In the genomic region with DNA sequence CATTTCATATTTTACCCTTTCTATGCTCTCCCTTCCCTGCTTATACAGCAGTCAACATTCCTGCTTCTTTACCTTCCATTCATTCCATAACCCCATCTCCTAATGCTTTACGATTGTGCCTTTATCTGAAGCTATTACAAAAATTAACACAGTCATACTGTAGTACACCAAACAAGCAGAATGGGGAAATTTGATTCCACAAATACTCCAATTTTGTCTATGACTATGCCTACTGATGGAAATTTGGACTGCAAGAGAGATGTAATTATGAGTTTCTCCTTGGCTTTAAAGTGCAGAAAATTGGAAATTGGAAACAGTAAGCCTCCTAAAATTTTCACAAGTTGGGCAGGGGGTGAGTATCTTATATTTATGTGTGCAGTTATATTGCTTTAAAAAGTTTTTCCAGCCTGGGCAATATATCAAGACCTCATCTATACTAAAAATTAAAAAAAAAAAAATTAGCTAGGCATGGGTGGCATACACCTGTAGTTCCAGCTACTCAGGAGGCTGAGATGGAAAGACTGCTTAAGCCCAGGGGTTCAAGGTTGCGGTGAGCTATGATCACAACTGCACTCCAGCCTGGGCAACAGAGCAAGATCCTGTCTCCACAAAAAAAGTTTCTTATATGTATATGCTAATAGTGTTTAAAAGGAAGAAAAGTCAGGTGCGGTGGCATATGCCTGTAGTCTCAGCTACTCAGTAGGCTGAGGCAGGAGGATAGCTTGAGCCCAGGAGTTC, we compare ENCODE assay signal across 1 cellular context.
A peak's percentile ranks its signal among the peaks of the same experiment; 100 is the strongest.
TF ChIP-seq lines count a peak whose summit lies in the region.

No MANE protein-coding gene starts in this region.

TF ChIP-seq in HEK293, 187 proteins besides CTCF, POLR2A, EP300 and RAD21 (continued from another document):
- TF ChIP-seq, protein P1, sequence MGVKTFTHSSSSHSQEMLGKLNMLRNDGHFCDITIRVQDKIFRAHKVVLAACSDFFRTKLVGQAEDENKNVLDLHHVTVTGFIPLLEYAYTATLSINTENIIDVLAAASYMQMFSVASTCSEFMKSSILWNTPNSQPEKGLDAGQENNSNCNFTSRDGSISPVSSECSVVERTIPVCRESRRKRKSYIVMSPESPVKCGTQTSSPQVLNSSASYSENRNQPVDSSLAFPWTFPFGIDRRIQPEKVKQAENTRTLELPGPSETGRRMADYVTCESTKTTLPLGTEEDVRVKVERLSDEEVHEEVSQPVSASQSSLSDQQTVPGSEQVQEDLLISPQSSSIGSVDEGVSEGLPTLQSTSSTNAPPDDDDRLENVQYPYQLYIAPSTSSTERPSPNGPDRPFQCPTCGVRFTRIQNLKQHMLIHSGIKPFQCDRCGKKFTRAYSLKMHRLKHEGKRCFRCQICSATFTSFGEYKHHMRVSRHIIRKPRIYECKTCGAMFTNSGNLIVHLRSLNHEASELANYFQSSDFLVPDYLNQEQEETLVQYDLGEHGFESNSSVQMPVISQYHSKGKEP (tag by site-specific recombination; IDR thresholded peaks at IDR 0.05) = no peak
- TF ChIP-seq SP2 (tag by site-specific recombination; IDR thresholded peaks at IDR 0.05) = no peak
- no peak for TF ChIP-seq KLF8 (tag by site-specific recombination; IDR thresholded peaks at IDR 0.05)
- TF ChIP-seq ZNF132 (tag by site-specific recombination; IDR thresholded peaks at IDR 0.05; ENCODE audit: borderline replicate concordance) = no peak
- no peak for TF ChIP-seq ZNF707 (tag by site-specific recombination; IDR thresholded peaks at IDR 0.05)
- TF ChIP-seq, protein P2, sequence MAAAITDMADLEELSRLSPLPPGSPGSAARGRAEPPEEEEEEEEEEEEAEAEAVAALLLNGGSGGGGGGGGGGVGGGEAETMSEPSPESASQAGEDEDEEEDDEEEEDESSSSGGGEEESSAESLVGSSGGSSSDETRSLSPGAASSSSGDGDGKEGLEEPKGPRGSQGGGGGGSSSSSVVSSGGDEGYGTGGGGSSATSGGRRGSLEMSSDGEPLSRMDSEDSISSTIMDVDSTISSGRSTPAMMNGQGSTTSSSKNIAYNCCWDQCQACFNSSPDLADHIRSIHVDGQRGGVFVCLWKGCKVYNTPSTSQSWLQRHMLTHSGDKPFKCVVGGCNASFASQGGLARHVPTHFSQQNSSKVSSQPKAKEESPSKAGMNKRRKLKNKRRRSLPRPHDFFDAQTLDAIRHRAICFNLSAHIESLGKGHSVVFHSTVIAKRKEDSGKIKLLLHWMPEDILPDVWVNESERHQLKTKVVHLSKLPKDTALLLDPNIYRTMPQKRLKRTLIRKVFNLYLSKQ (tag by site-specific recombination; IDR thresholded peaks at IDR 0.05; ENCODE audit: borderline replicate concordance) = no peak
- TF ChIP-seq, protein P3, sequence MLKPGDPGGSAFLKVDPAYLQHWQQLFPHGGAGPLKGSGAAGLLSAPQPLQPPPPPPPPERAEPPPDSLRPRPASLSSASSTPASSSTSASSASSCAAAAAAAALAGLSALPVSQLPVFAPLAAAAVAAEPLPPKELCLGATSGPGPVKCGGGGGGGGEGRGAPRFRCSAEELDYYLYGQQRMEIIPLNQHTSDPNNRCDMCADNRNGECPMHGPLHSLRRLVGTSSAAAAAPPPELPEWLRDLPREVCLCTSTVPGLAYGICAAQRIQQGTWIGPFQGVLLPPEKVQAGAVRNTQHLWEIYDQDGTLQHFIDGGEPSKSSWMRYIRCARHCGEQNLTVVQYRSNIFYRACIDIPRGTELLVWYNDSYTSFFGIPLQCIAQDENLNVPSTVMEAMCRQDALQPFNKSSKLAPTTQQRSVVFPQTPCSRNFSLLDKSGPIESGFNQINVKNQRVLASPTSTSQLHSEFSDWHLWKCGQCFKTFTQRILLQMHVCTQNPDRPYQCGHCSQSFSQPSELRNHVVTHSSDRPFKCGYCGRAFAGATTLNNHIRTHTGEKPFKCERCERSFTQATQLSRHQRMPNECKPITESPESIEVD (tag by site-specific recombination; IDR thresholded peaks at IDR 0.05) = peak; percentile 62
- no peak for TF ChIP-seq ZNF140 (tag by site-specific recombination; IDR thresholded peaks at IDR 0.05)
- no peak for TF ChIP-seq BCL11B (tag by site-specific recombination; IDR thresholded peaks at IDR 0.05; ENCODE audit: low read depth)
- no peak for TF ChIP-seq ZNF843 (tag by site-specific recombination; IDR thresholded peaks at IDR 0.05)
- no peak for TF ChIP-seq ZNF521 (tag by site-specific recombination; IDR thresholded peaks at IDR 0.05)
- TF ChIP-seq, protein P4, sequence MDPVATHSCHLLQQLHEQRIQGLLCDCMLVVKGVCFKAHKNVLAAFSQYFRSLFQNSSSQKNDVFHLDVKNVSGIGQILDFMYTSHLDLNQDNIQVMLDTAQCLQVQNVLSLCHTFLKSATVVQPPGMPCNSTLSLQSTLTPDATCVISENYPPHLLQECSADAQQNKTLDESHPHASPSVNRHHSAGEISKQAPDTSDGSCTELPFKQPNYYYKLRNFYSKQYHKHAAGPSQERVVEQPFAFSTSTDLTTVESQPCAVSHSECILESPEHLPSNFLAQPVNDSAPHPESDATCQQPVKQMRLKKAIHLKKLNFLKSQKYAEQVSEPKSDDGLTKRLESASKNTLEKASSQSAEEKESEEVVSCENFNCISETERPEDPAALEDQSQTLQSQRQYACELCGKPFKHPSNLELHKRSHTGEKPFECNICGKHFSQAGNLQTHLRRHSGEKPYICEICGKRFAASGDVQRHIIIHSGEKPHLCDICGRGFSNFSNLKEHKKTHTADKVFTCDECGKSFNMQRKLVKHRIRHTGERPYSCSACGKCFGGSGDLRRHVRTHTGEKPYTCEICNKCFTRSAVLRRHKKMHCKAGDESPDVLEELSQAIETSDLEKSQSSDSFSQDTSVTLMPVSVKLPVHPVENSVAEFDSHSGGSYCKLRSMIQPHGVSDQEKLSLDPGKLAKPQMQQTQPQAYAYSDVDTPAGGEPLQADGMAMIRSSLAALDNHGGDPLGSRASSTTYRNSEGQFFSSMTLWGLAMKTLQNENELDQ (tag by site-specific recombination; IDR thresholded peaks at IDR 0.05; ENCODE audit: low read depth) = no peak
